ENCODE assay signal across 8 cellular contexts in the genomic region with DNA sequence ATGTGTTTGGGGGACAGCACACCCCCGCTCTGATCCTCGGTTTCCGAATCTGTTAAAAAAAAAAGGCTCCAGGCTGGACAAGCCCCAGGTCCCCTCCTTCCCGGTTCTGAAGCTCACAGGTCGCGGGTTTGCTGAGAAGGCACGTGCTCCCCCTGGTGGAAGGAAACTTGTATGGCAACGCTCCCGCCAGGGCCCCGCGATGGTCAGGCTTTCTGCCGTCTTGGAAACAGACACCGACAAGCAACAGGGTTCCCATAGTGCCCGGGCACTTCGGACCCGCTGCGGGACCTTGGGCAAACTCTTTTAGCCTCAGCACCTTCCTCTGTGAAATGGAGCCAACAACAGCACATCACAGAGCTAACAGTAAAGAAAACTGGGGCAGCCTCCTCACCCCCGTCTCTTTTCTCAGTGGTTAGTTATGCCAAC.
DNase-seq lines count a peak whose midpoint lies in the region; ATAC-seq and TF ChIP-seq lines count a peak whose summit lies in the region.

No MANE protein-coding gene starts in this region.

- BruUV-seq in OCI-LY7 (replicated peaks; lab: Mats Ljungman, UMichigan), result no TSS peak

- no peak overlapping the region for H3K4me3 ChIP-seq in Jurkat, Clone E6-1 (ENCODE audit: low read length)
- H3K4me3 ChIP-seq in OCI-LY7 (ENCODE audit: low read depth, low read length, poor library complexity, severe bottlenecking) (no peak overlapping the region), esophagus squamous epithelium (no peak overlapping the region)

- H3K79me2 ChIP-seq in OCI-LY7 (ENCODE audit: insufficient read depth, low read depth, low read length), result no peaks in the 10 kb centered on the region

- CTCF ChIA-PET in OCI-LY7 (lab: Charles Lee; ENCODE audit: unreplicated experiment), result interaction anchor here (1.0 kb wide), 1 partner anchor 201 kb away, joined by 6 read pairs; no protein-coding TSS in a partner anchor

- no peak for TF ChIP-seq POLR2A in esophagus squamous epithelium (IDR thresholded peaks at IDR 0.05)

- no peak overlapping the region for H3K27ac Mint-ChIP-seq in natural killer cell treated with Interleukin-12 subunit alpha and Interleukin-12 subunit beta and Interleukin-15 and Interleukin-18, amount 100 ng/mL, for 72 hours

- H4K20me1 ChIP-seq in OCI-LY7 (ENCODE audit: insufficient read depth, low read length), result no peaks in the 10 kb centered on the region

- H3K27me3 ChIP-seq in esophagus squamous epithelium, result peaks cover 0 to 100% (median 0%) of the 10 kb centered on the region in 4 donors

- H3K27ac ChIP-seq in OCI-LY7 (ENCODE audit: low read depth, low read length, poor library complexity, severe bottlenecking), result no peak overlapping the region
- H3K27ac ChIP-seq in esophagus squamous epithelium, result no peak overlapping the region

- peak; percentile 39 to 57 for ATAC-seq in natural killer cell treated with Interleukin-12 subunit alpha and Interleukin-12 subunit beta and Interleukin-15 and Interleukin-18, amount 100 ng/mL, for 72 hours
- no peak for ATAC-seq in GM18520 (IDR thresholded peaks at IDR 0.05; ENCODE audit: unreplicated experiment)

- 3 to 6% methylated on average over 7 to 14 of the region's 18 CpGs for WGBS in esophagus squamous epithelium, 2 donors

- H3K9me3 ChIP-seq in OCI-LY7 (ENCODE audit: low read length), result no peaks in the 10 kb centered on the region
- H3K9me3 ChIP-seq in esophagus squamous epithelium, result no peaks in the 10 kb centered on the region

- H2AFZ ChIP-seq in OCI-LY7 (ENCODE audit: low read length), result no peak overlapping the region

- H3K4me2 ChIP-seq in OCI-LY7 (ENCODE audit: low read length), result no peak overlapping the region

- DNase-seq in COLO668 (lab: John Stamatoyannopoulos, UW; ENCODE audit: unreplicated experiment), result peak; percentile 41
- peak; percentile 15 for DNase-seq in Jurkat, Clone E6-1 (ENCODE audit: low read depth, low spot score)
- DNase-seq in OCI-LY7 (ENCODE audit: low spot score), result peak; percentile 83
- peak; percentile 55 for DNase-seq in activated T-cell treated with anti-CD3 and anti-CD28 coated beads for 4 hours
- DNase-seq in esophagus squamous epithelium (lab: John Stamatoyannopoulos, UW), result no peak
- no peak for DNase-seq in natural killer cell treated with Interleukin-12 subunit alpha and Interleukin-12 subunit beta and Interleukin-15 and Interleukin-18, amount 100 ng/mL, for 72 hours (ENCODE audit: low spot score)
- DNase-seq in stimulated activated naive CD4-positive, alpha-beta T cell (lab: John Stamatoyannopoulos, UW), result peak; percentile 10 to 72 (median 44)

- H3K4me1 ChIP-seq in OCI-LY7 (ENCODE audit: insufficient read depth, low read length, poor library complexity, severe bottlenecking), result no peaks in the 10 kb centered on the region
- peaks cover 0 to 4% (median 0%) of the 10 kb centered on the region in 3 donors for H3K4me1 ChIP-seq in esophagus squamous epithelium

- peaks cover 0 to 7% of the 10 kb centered on the region in 2 donors for H3K4me1 Mint-ChIP-seq in natural killer cell treated with Interleukin-12 subunit alpha and Interleukin-12 subunit beta and Interleukin-15 and Interleukin-18, amount 100 ng/mL, for 72 hours (ENCODE audit: low read depth in 2 of 2)

- POLR2A ChIA-PET in OCI-LY7 (lab: Charles Lee), result no interaction called here

- intact Hi-C loops in OCI-LY7 (cut with micrococcal nuclease; ENCODE audit: unreplicated experiment) (loop anchor here (1.0 kb wide), 1 partner anchor 204 kb away; no protein-coding TSS in a partner anchor), esophagus squamous epithelium (cut with DNase I) (loop anchor here (2.0 to 10.0 kb wide), 3 partner anchors 205 to 313 kb away; no protein-coding TSS in a partner anchor)

- H3K9me2 ChIP-seq in OCI-LY7 (ENCODE audit: insufficient read depth, low read length), result no peaks in the 10 kb centered on the region

- H3K36me3 Mint-ChIP-seq in natural killer cell treated with Interleukin-12 subunit alpha and Interleukin-12 subunit beta and Interleukin-15 and Interleukin-18, amount 100 ng/mL, for 72 hours, result no peaks in the 10 kb centered on the region

- no peaks in the 10 kb centered on the region for H3K36me3 ChIP-seq in OCI-LY7 (ENCODE audit: insufficient read depth, low read length)
- H3K36me3 ChIP-seq in esophagus squamous epithelium, result no peaks in the 10 kb centered on the region

- peaks cover 23 to 36% of the 10 kb centered on the region in 2 donors for H3K27me3 Mint-ChIP-seq in natural killer cell treated with Interleukin-12 subunit alpha and Interleukin-12 subunit beta and Interleukin-15 and Interleukin-18, amount 100 ng/mL, for 72 hours

- H3K9me3 Mint-ChIP-seq in natural killer cell treated with Interleukin-12 subunit alpha and Interleukin-12 subunit beta and Interleukin-15 and Interleukin-18, amount 100 ng/mL, for 72 hours, result no peaks in the 10 kb centered on the region

- TF ChIP-seq CTCF in OCI-LY7 (conservative IDR thresholded peaks at IDR 0.05; ENCODE audit: low read length), result peak; percentile 96
- peak; percentile 65 to 95 (median 80) for TF ChIP-seq CTCF in esophagus squamous epithelium (IDR thresholded peaks at IDR 0.05)

- H3K4me3 Mint-ChIP-seq in natural killer cell treated with Interleukin-12 subunit alpha and Interleukin-12 subunit beta and Interleukin-15 and Interleukin-18, amount 100 ng/mL, for 72 hours, result no peak overlapping the region

Comparison
In these comparisons a context has a peak if more than half of its experiments do, and no peak if none do; other contexts are left out.
1. DNase-seq: peak in COLO668 (single experiment), Jurkat, Clone E6-1 (single experiment), OCI-LY7 (single experiment), activated T-cell treated with anti-CD3 and anti-CD28 coated beads for 4 hours (single experiment) and stimulated activated naive CD4-positive, alpha-beta T cell (6 of 6); none in esophagus squamous epithelium (single experiment) and natural killer cell treated with Interleukin-12 subunit alpha and Interleukin-12 subunit beta and Interleukin-15 and Interleukin-18, amount 100 ng/mL, for 72 hours (single experiment).